ENCODE assay signal across 9 cellular contexts in genomic region chr7:47937065-47937687, GRCh38. TPM values are rescaled to one million over a fixed set of nuclear protein-coding genes. Genes with fewer than 3 reads are reported as not detected.
A peak's percentile ranks its signal among the peaks of the same experiment; 100 is the strongest.
DNase-seq lines count a peak whose midpoint lies in the region; ATAC-seq and TF ChIP-seq lines count a peak whose summit lies in the region.
"Had no signal": no experiment of that assay in that cellular context is flagged by ENCODE, and none has a peak within 500 bp of the region (broad histone marks: within the 10 kb centered on the region; RNA-seq: fewer than 3 reads in every experiment).

No MANE protein-coding gene starts in this region.

- H3K4me3 ChIP-seq in right atrium auricular region: no peak overlapping the region
- no peak overlapping the region for H3K4me3 ChIP-seq in heart right ventricle
- H3K4me3 ChIP-seq in OCI-LY7 (ENCODE audit: low read depth, low read length, poor library complexity, severe bottlenecking): peak overlapping the region; percentile 42
- H3K4me3 ChIP-seq in transverse colon: no peak overlapping the region

- 62 to 67% methylated on average over 17 of the region's 17 CpGs for WGBS in heart right ventricle, 2 donors
- 69 to 78% methylated on average over 6 to 17 of the region's 17 CpGs for WGBS in transverse colon (ENCODE audit: low coverage in 1 of 2), 2 donors

- no TSS peak for BruUV-seq in OCI-LY7 (replicated peaks; lab: Mats Ljungman, UMichigan)

- no peak for TF ChIP-seq EP300 in transverse colon (IDR thresholded peaks at IDR 0.05; ENCODE audit: low read depth)

- DNase-seq in right atrium auricular region (ENCODE audit: low spot score) (no peak), heart right ventricle (no peak), OCI-LY7 (ENCODE audit: low spot score) (peak; percentile 83), transverse colon (peak; percentile 44), DMS153 treated with DMSO at 0.1 percent for 48 hours (lab: John Stamatoyannopoulos, UW; ENCODE audit: unreplicated experiment) (no peak), middle frontal gyrus (ENCODE audit: extremely low spot score, low spot score) (no peak), NCI-H2227 treated with DMSO at 0.1 percent for 48 hours (lab: John Stamatoyannopoulos, UW) (no peak)

- ATAC-seq in heart right ventricle (no peak), HG02763 (IDR thresholded peaks at IDR 0.05; ENCODE audit: unreplicated experiment) (peak; percentile 91)

- H2AFZ ChIP-seq in OCI-LY7 (ENCODE audit: low read length): peak overlapping the region; percentile 73

- no peak for TF ChIP-seq CTCF in right atrium auricular region (IDR thresholded peaks at IDR 0.05)
- TF ChIP-seq CTCF in heart right ventricle (IDR thresholded peaks at IDR 0.05): no peak
- TF ChIP-seq CTCF in OCI-LY7 (conservative IDR thresholded peaks at IDR 0.05; ENCODE audit: low read length): no peak
- TF ChIP-seq CTCF in transverse colon (IDR thresholded peaks at IDR 0.05): no peak

- no peaks in the 10 kb centered on the region for H4K20me1 ChIP-seq in OCI-LY7 (ENCODE audit: insufficient read depth, low read length)

- TF ChIP-seq POLR2A in transverse colon (IDR thresholded peaks at IDR 0.05): no peak

- H3K36me3 ChIP-seq in right atrium auricular region (no peaks in the 10 kb centered on the region), heart right ventricle (peaks cover 0 to 27% (median 0%) of the 10 kb centered on the region in 9 donors), OCI-LY7 (ENCODE audit: insufficient read depth, low read length) (no peaks in the 10 kb centered on the region), transverse colon (no peaks in the 10 kb centered on the region)
- H3K36me3 ChIP-seq: neutrophil had no signal

- H3K9me3 ChIP-seq in right atrium auricular region (no peaks in the 10 kb centered on the region), heart right ventricle (no peaks in the 10 kb centered on the region), OCI-LY7 (ENCODE audit: low read length) (no peaks in the 10 kb centered on the region), transverse colon (no peaks in the 10 kb centered on the region)
- H3K9me3 ChIP-seq: neutrophil had no signal

- H3K4me2 ChIP-seq in OCI-LY7 (ENCODE audit: low read length): peak overlapping the region; percentile 70

- H3K27ac ChIP-seq in right atrium auricular region (peak overlapping the region; percentile 13 to 96), heart right ventricle (peak overlapping the region in 2 of 10 donors; percentile 1 to 94), OCI-LY7 (ENCODE audit: low read depth, low read length, poor library complexity, severe bottlenecking) (peak overlapping the region; percentile 80), transverse colon (no peak overlapping the region)
- H3K27ac ChIP-seq: neutrophil had no signal

- no peaks in the 10 kb centered on the region for H3K9me2 ChIP-seq in OCI-LY7 (ENCODE audit: insufficient read depth, low read length)

- no peaks in the 10 kb centered on the region for H3K79me2 ChIP-seq in OCI-LY7 (ENCODE audit: insufficient read depth, low read depth, low read length)

- peaks cover 0 to 66% of the 10 kb centered on the region in 2 donors for H3K4me1 ChIP-seq in right atrium auricular region
- H3K4me1 ChIP-seq in heart right ventricle: peaks cover 10 to 65% (median 39%) of the 10 kb centered on the region in 9 donors
- peaks cover 38% of the 10 kb centered on the region for H3K4me1 ChIP-seq in OCI-LY7 (ENCODE audit: insufficient read depth, low read length, poor library complexity, severe bottlenecking)
- H3K4me1 ChIP-seq in transverse colon: peaks cover 6 to 33% (median 19%) of the 10 kb centered on the region in 4 donors

- CTCF ChIA-PET in OCI-LY7 (lab: Charles Lee; ENCODE audit: unreplicated experiment): interaction anchor here (0.9 to 3.1 kb wide), 3 partner anchors 55 to 671 kb away, joined by 3 to 18 read pairs (median 3); no protein-coding TSS in a partner anchor

- in situ Hi-C loops in transverse colon (cut with MboI; ENCODE audit: low pct_ligation_motif_present in 1 of 4, low pct_unique_long_range_greater_than_20kb in 1 of 4, low sequenced_read_pairs in 3 of 4): no loop called here

- no peaks in the 10 kb centered on the region for H3K27me3 ChIP-seq in right atrium auricular region
- H3K27me3 ChIP-seq in heart right ventricle: no peaks in the 10 kb centered on the region
- no peaks in the 10 kb centered on the region for H3K27me3 ChIP-seq in transverse colon
- H3K27me3 ChIP-seq: neutrophil had no signal

- intact Hi-C loops in heart right ventricle (cut with DNase I) (no loop called here), OCI-LY7 (cut with micrococcal nuclease; ENCODE audit: unreplicated experiment) (loop anchor here (5.0 kb wide), 3 partner anchors 45 to 355 kb away; partner anchors contain the start of gene TNS3), transverse colon (cut with DNase I; ENCODE audit: low total_unique reads) (no loop called here)

- POLR2A ChIA-PET in OCI-LY7 (lab: Charles Lee): interaction anchor here (0.6 to 1.7 kb wide), 10 partner anchors 10 to 1395 kb away, joined by 3 to 4 read pairs (median 3); no protein-coding TSS in a partner anchor

RNA-seq across cellular contexts. Expression of gene PKD1L1, which starts 11.1 kb away (rescaled TPM):
- 1 to 10 TPM in 1 of 2 donors, under 1 TPM in 1; 0.98 to 1.1 TPM for total RNA-seq in right atrium auricular region
- 1 to 10 TPM; 1.5 to 3.7 (median 2.4) TPM for total RNA-seq in heart right ventricle
- 1 to 10 TPM; 1.6 to 4.7 TPM for polyA plus RNA-seq in heart right ventricle
- total RNA-seq in OCI-LY7 (2014; rRNA removed; shearing (Covaris generic)): 0.19 and 0.26 TPM in 2 replicates
- 0.63 TPM in 2 replicates for total RNA-seq in OCI-LY7 (2022)
- 10 to 100 TPM in 2 of 4 donors, 1 to 10 TPM in 1, under 1 TPM in 1; 0.41 to 37.4 (median 17.5) TPM for total RNA-seq in transverse colon

RNA-seq across cellular contexts. Expression of gene HUS1, which starts 42.2 kb away (rescaled TPM):
- 10 to 100 TPM; 19.7 to 25.4 TPM for total RNA-seq in right atrium auricular region
- 10 to 100 TPM; 21.5 to 35.9 (median 28.1) TPM for total RNA-seq in heart right ventricle
- polyA plus RNA-seq in heart right ventricle: 10 to 100 TPM in 1 of 2 donors, 1 to 10 TPM in 1; 9.6 to 11.6 TPM
- 24.7 and 28.2 TPM in 2 replicates for total RNA-seq in OCI-LY7 (2014; rRNA removed; shearing (Covaris generic))
- 44.5 and 44.8 TPM in 2 replicates for total RNA-seq in OCI-LY7 (2022)
- total RNA-seq in transverse colon: 10 to 100 TPM; 37.2 to 74.8 (median 52.3) TPM

Comparison
In these comparisons a context has a peak if more than half of its experiments do, and no peak if none do; other contexts are left out.
1. DNase-seq: peak in OCI-LY7 (single experiment) and transverse colon (single experiment); none in right atrium auricular region (single experiment), heart right ventricle (0 of 2), DMS153 treated with DMSO at 0.1 percent for 48 hours (single experiment), middle frontal gyrus (single experiment) and NCI-H2227 treated with DMSO at 0.1 percent for 48 hours (single experiment).
2. H3K27ac ChIP-seq: peak in right atrium auricular region (2 of 2) and OCI-LY7 (single experiment); none in transverse colon (0 of 4).